ENCODE assay signal across 19 cellular contexts in the genomic region with DNA sequence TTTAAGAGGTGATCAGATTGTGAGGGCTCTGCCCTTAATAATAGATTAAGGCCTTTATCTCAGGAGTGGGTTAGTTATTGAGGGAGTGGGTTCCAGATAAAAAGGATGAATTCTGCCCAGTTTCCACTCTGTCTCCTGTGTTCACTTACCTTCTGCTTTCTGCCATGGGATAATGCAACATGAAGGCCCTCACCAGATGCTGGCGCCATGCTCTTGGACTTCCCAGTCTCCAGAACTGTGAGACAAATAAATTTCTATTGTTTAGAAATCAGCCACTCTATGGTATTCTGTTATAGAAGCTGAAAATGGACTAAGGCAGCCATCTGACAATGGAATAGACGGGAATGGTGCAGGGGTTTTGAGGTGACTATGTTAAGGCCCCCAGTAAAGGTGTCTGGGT. TPM values are rescaled to one million over a fixed set of nuclear protein-coding genes. Genes with fewer than 3 reads are reported as not detected.
DNase-seq lines count a peak whose midpoint lies in the region; ATAC-seq, FAIRE-seq and TF ChIP-seq lines count a peak whose summit lies in the region.
"Had no signal": no experiment of that assay in that cellular context is flagged by ENCODE, and none has a peak within 500 bp of the region (broad histone marks: within the 10 kb centered on the region; RNA-seq: fewer than 3 reads in every experiment).

No MANE protein-coding gene starts in this region.

- H3K9ac ChIP-seq in HepG2 (ENCODE audit: insufficient read depth, low read depth, low read length), result no peak overlapping the region
- no peak overlapping the region for H3K9ac ChIP-seq in mesenchymal stem cell (ENCODE audit: low read length)
- H3K9ac ChIP-seq: BLaER1 treated with 17β-estradiol and CSF1 and Interleukin-3, amounts not matched to agents 10 nM and 100 nM; KMS-11 had no signal

- 74% methylated on average over 2 of the region's 2 CpGs for whole genome bisulfite sequencing in HepG2 (ENCODE audit: low lambda C conversion rate)
- WGBS in right lobe of liver (ENCODE audit: insufficient coverage, low coverage, low lambda C conversion rate, missing lambda C conversion rate), result 84% methylated on average over 2 of the region's 2 CpGs
- 82% methylated on average over 1 of the region's 2 CpGs for WGBS in mesenchymal stem cell

- H3K27me3 ChIP-seq in HepG2 (ENCODE audit: control insufficient read depth in 1 of 2, insufficient read depth in 2 of 2, low read length in 2 of 2) (no peaks in the 10 kb centered on the region; a peak in 2 of 5 replicates), right lobe of liver (no peaks in the 10 kb centered on the region), SJSA1 (replicated peaks) (no peaks in the 10 kb centered on the region), mesenchymal stem cell (ENCODE audit: control insufficient read depth in 1 of 2, insufficient read depth in 1 of 2, low read length in 2 of 2) (peaks cover 0 to 6% of the 10 kb centered on the region in 2 experiments)
- H3K27me3 ChIP-seq: BLaER1 treated with 17β-estradiol and CSF1 and Interleukin-3, amounts not matched to agents 10 nM and 100 nM had no signal

- H2AK5ac ChIP-seq in mesenchymal stem cell (ENCODE audit: low read length, severe bottlenecking), result no peak overlapping the region

- no peak overlapping the region for H4K91ac ChIP-seq in mesenchymal stem cell (ENCODE audit: low read length)

- POLR2A ChIA-PET in HepG2 (lab: Yijun Ruan, JAX), result no interaction called here

- H2BK15ac ChIP-seq in mesenchymal stem cell (ENCODE audit: low read depth, poor library complexity, severe bottlenecking), result no peak overlapping the region

- no peak overlapping the region for H4K8ac ChIP-seq in mesenchymal stem cell (ENCODE audit: low read length)

- TF ChIP-seq CTCF in HepG2 (CRISPR knock-in tag; IDR thresholded peaks at IDR 0.05) (no peak), right lobe of liver (IDR thresholded peaks at IDR 0.05) (no peak)

- H3K79me2 ChIP-seq in HepG2 (ENCODE audit: insufficient read depth, low read length), result no peaks in the 10 kb centered on the region

- ATAC-seq in HepG2 (no peak), right lobe of liver (no peak)
- ATAC-seq: GM23338 had no signal

- intact Hi-C loops in HepG2 (cut with micrococcal nuclease; ENCODE audit: unreplicated experiment) (no loop called here), right lobe of liver (cut with DNase I) (no loop called here)

- H3K79me1 ChIP-seq in mesenchymal stem cell (replicated peaks; ENCODE audit: low read length, poor library complexity, severe bottlenecking), result no peaks in the 10 kb centered on the region

- TF ChIP-seq EP300 in HepG2 (IDR thresholded peaks at IDR 0.05; ENCODE audit: low read depth in 2 of 2, low read length in 2 of 2) (no peak), HepG2 (CRISPR knock-in tag; IDR thresholded peaks at IDR 0.05; ENCODE audit: borderline replicate concordance) (no peak)

- H4K20me1 ChIP-seq in HepG2 (ENCODE audit: insufficient read depth, low read length), result no peaks in the 10 kb centered on the region
- H4K20me1 ChIP-seq: BLaER1 treated with 17β-estradiol and CSF1 and Interleukin-3, amounts not matched to agents 10 nM and 100 nM had no signal

- TF ChIP-seq RAD21 in HepG2 (CRISPR knock-in tag; IDR thresholded peaks at IDR 0.05), result no peak

- H3K4me3 ChIP-seq in HepG2 (replicated peaks in 1 of 3; ENCODE audit: insufficient read depth in 1 of 3, low read depth in 2 of 3, low read length in 3 of 3) (no peak overlapping the region), right lobe of liver (no peak overlapping the region), SJSA1 (no peak overlapping the region), mesenchymal stem cell (ENCODE audit: insufficient read depth in 1 of 2, low read depth in 1 of 2, low read length in 2 of 2) (no peak overlapping the region)
- H3K4me3 ChIP-seq: BLaER1 treated with 17β-estradiol and CSF1 and Interleukin-3, amounts not matched to agents 10 nM and 100 nM; GM23338; HAP-1 had no signal

- no peak overlapping the region for H2BK12ac ChIP-seq in mesenchymal stem cell (ENCODE audit: low read length in 2 of 2)

- H3K4ac ChIP-seq in mesenchymal stem cell (ENCODE audit: low read depth in 1 of 2, low read length in 2 of 2), result no peak overlapping the region

- peaks cover 8% of the 10 kb centered on the region; the same call in 1 of the 2 replicates for H3K9me3 ChIP-seq in HepG2 (ENCODE audit: low read length)
- no peaks in the 10 kb centered on the region for H3K9me3 ChIP-seq in right lobe of liver
- no peaks in the 10 kb centered on the region for H3K9me3 ChIP-seq in SJSA1 (replicated peaks)
- no peaks in the 10 kb centered on the region for H3K9me3 ChIP-seq in mesenchymal stem cell (ENCODE audit: control insufficient read depth, low read length)
- H3K9me3 ChIP-seq: HAP-1 had no signal

- no peak overlapping the region for H3K14ac ChIP-seq in mesenchymal stem cell (ENCODE audit: low read length in 2 of 2)

- BruUV-seq in HepG2 (replicated peaks; lab: Mats Ljungman, UMichigan), result no TSS peak

- no peak for FAIRE-seq in HepG2 (lab: Jason Lieb, UNC)
- FAIRE-seq: D721Med, GM18507 had no signal

- no peak overlapping the region for H3K18ac ChIP-seq in mesenchymal stem cell (ENCODE audit: low read depth in 1 of 2, low read length in 2 of 2)

- H2AFZ ChIP-seq in HepG2 (ENCODE audit: low read length) (no peak overlapping the region), mesenchymal stem cell (ENCODE audit: low read depth, low read length) (no peak overlapping the region)
- H2AFZ ChIP-seq: GM23338 had no signal

- CTCF ChIA-PET in HepG2 (lab: Yijun Ruan, JAX; ENCODE audit: low intra/inter-chr PET ratio, low total read pairs), result no interaction called here

- no peaks in the 10 kb centered on the region for H3K36me3 ChIP-seq in HepG2 (replicated peaks in 1 of 2; ENCODE audit: control insufficient read depth in 1 of 2, insufficient read depth in 2 of 2, low read length in 2 of 2)
- no peaks in the 10 kb centered on the region for H3K36me3 ChIP-seq in right lobe of liver
- H3K36me3 ChIP-seq in SJSA1, result no peaks in the 10 kb centered on the region
- no peaks in the 10 kb centered on the region for H3K36me3 ChIP-seq in mesenchymal stem cell (ENCODE audit: control insufficient read depth in 1 of 2, insufficient read depth in 2 of 2, low read depth in 1 of 2, low read length in 2 of 2)
- H3K36me3 ChIP-seq: BLaER1 treated with 17β-estradiol and CSF1 and Interleukin-3, amounts not matched to agents 10 nM and 100 nM; HAP-1 had no signal

- H3K4me1 ChIP-seq in HepG2 (ENCODE audit: insufficient read depth, low read length), result peaks cover 13% of the 10 kb centered on the region
- H3K4me1 ChIP-seq in right lobe of liver, result no peaks in the 10 kb centered on the region
- peaks cover 10% of the 10 kb centered on the region for H3K4me1 ChIP-seq in SJSA1 (replicated peaks)
- peaks cover 7% of the 10 kb centered on the region for H3K4me1 ChIP-seq in mesenchymal stem cell (ENCODE audit: control insufficient read depth, insufficient read depth, low read depth, low read length)
- H3K4me1 ChIP-seq: BLaER1 treated with 17β-estradiol and CSF1 and Interleukin-3, amounts not matched to agents 10 nM and 100 nM had no signal

- no peak overlapping the region for H3K23ac ChIP-seq in mesenchymal stem cell (ENCODE audit: low read length in 2 of 2)

- in situ Hi-C loops in HepG2 (cut with HindIII; ENCODE audit: extremely low pct_ligation_motif_present, low pct_unique_long_range_greater_than_20kb), result no loop called here

- H2BK120ac ChIP-seq in mesenchymal stem cell (ENCODE audit: low read depth, low read length), result no peak overlapping the region

- DNase-seq in HepG2 (ENCODE audit: low spot score), result no peak
- DNase-seq in right lobe of liver, result no peak
- no peak for DNase-seq in SJSA1 (ENCODE audit: low read depth in 1 of 2, low spot score in 2 of 2)
- no peak for DNase-seq in mesenchymal stem cell
- DNase-seq in GOT3 (lab: John Stamatoyannopoulos, UW), result no peak
- DNase-seq in NCI-H345 (lab: John Stamatoyannopoulos, UW), result no peak
- no peak for DNase-seq in middle frontal gyrus (ENCODE audit: extremely low spot score, low spot score)
- DNase-seq: AML-193; CD4-positive, alpha-beta T cell; MM.1S; NCI-H2029; NCI-H69; SHP77 treated with DMSO at 0.1 percent for 48 hours had no signal

- H2BK5ac ChIP-seq in mesenchymal stem cell (ENCODE audit: low read depth, low read length, poor library complexity, severe bottlenecking), result no peak overlapping the region

- H3K27ac ChIP-seq in HepG2 (ENCODE audit: extremely low read length, insufficient read depth, low read length) (no peak overlapping the region), right lobe of liver (no peak overlapping the region), SJSA1 (peak overlapping the region; percentile 59), mesenchymal stem cell (ENCODE audit: low read length, poor library complexity, severe bottlenecking) (peak overlapping the region; percentile 64)
- H3K27ac ChIP-seq: BLaER1 treated with 17β-estradiol and CSF1 and Interleukin-3, amounts not matched to agents 10 nM and 100 nM; KMS-11 had no signal

- TF ChIP-seq POLR2A in HepG2 (IDR thresholded peaks at IDR 0.05; ENCODE audit: insufficient read depth in 1 of 2, low read depth in 2 of 2, low read length in 2 of 2), result no peak
- TF ChIP-seq POLR2A in right lobe of liver (IDR thresholded peaks at IDR 0.05), result no peak

- no peak overlapping the region for H3K4me2 ChIP-seq in HepG2 (ENCODE audit: low read depth, low read length)
- H3K4me2 ChIP-seq in mesenchymal stem cell (ENCODE audit: low read length, poor library complexity, severe bottlenecking), result no peak overlapping the region
- H3K4me2 ChIP-seq: BLaER1 treated with 17β-estradiol and CSF1 and Interleukin-3, amounts not matched to agents 10 nM and 100 nM; GM23338; KMS-11 had no signal

RNA-seq across cellular contexts. Expression of a gene that starts 6.9 kb away (rescaled TPM):
- 40.1 and 58.4 TPM in 2 replicates for total RNA-seq in HepG2 (2016; rRNA removed; fragmentation: Illumina TruSeq; extraction: Trizol)
- total RNA-seq in HepG2 (2016; cell fraction: cytosol; rRNA removed; fragmentation: Illumina TruSeq; extraction: Trizol; ENCODE audit: low read depth), result 124 and 130 TPM in 2 replicates
- 37.4 and 57.3 TPM in 2 replicates for total RNA-seq in HepG2 (2016; cell fraction: insoluble cytoplasmic fraction; rRNA removed; fragmentation: Illumina TruSeq; extraction: Trizol)
- 53.5 and 55.2 TPM in 2 replicates for total RNA-seq in HepG2 (2016; cell fraction: membrane; rRNA removed; fragmentation: Illumina TruSeq; extraction: Trizol)
- total RNA-seq in HepG2 (2016; cell fraction: nucleus; rRNA removed; fragmentation: Illumina TruSeq; extraction: Trizol), result 36.9 and 45.2 TPM in 2 replicates
- polyA plus RNA-seq in HepG2 (2011; rRNA removed), result 8.4 and 11.1 TPM in 2 replicates
- 9.0 and 9.6 TPM in 2 replicates for polyA plus RNA-seq in HepG2 (2011; cell fraction: cytosol; rRNA removed)
- polyA plus RNA-seq in HepG2 (2011; cell fraction: nucleus; rRNA removed), result 5.5 and 7.2 TPM in 2 replicates
- polyA plus RNA-seq in HepG2 (2012), result 3.1 and 3.9 TPM in 2 replicates
- 1.5 and 2.3 TPM in 2 replicates for polyA plus RNA-seq in HepG2 (2016; cell fraction: cytosol; fragmentation: Illumina TruSeq; extraction: Trizol; ENCODE audit: low read depth)
- 6.7 and 8.9 TPM in 2 replicates for polyA plus RNA-seq in HepG2 (2016; cell fraction: insoluble cytoplasmic fraction; fragmentation: Illumina TruSeq; extraction: Trizol; ENCODE audit: low read depth)
- 3.9 and 4.1 TPM in 2 replicates for polyA plus RNA-seq in HepG2 (2016; cell fraction: membrane; fragmentation: Illumina TruSeq; extraction: Trizol; ENCODE audit: low read depth)
- 13.1 and 16.3 TPM in 2 replicates for polyA plus RNA-seq in HepG2 (2016; cell fraction: nucleus; fragmentation: Illumina TruSeq; extraction: Trizol; ENCODE audit: insufficient read depth, low read depth)
- polyA minus RNA-seq in HepG2 (2011; rRNA and poly(A)+ RNA removed; ENCODE audit: low replicate concordance), result 7.8 and 39.4 TPM in 2 replicates
- polyA minus RNA-seq in HepG2 (2011; cell fraction: cytosol; rRNA and poly(A)+ RNA removed), result 31.9 and 37.6 TPM in 2 replicates
- polyA minus RNA-seq in HepG2 (2011; cell fraction: nucleus; rRNA and poly(A)+ RNA removed), result 16.4 and 18.5 TPM in 2 replicates
- 10 to 100 TPM in 1 of 6 experiments, 1 to 10 TPM in 5; 5.7 to 14.6 (median 7.8) TPM for total RNA-seq in right lobe of liver
- total RNA-seq in SJSA1 (2014; rRNA removed; shearing (Covaris generic)), result 55.7 and 62.2 TPM in 2 replicates
- 17.5 TPM for polyA plus RNA-seq in mesenchymal stem cell (2013, experiment 1 of 2)
- polyA plus RNA-seq in mesenchymal stem cell (2013, experiment 2 of 2), result 17.2 TPM

Comparison
In these comparisons a context has a peak if more than half of its experiments do, and no peak if none do; other contexts are left out.
1. H3K27ac ChIP-seq: peak in SJSA1 (single experiment) and mesenchymal stem cell (single experiment); none in HepG2 (single experiment) and right lobe of liver (0 of 3).